Comparison of ENCODE assay signal across 8 cellular contexts in genomic region chr22:38455063-38455529, GRCh38. TPM values are rescaled to one million over a fixed set of nuclear protein-coding genes. Genes with fewer than 3 reads are reported as not detected.
DNase-seq lines count a peak whose midpoint lies in the region; ATAC-seq and TF ChIP-seq lines count a peak whose summit lies in the region.

KCNJ4 (minus strand) TSS chr22:38455199; CDS start chr22:38428132, 27,067 bp downstream.

- POLR2A ChIA-PET in activated B cell treated with CpG ODN at 0.5 μM for 24 hours (lab: Charles Lee): no interaction called here

- intact Hi-C loops in activated B cell treated with CpG ODN at 0.5 μM for 24 hours (cut with micrococcal nuclease) (no loop called here), Right ventricle myocardium superior (cut with DNase I) (no loop called here), head of caudate nucleus (cut with DNase I) (no loop called here), posterior vena cava (cut with DNase I) (no loop called here)

- peaks cover 19% of the 10 kb centered on the region for H3K4me1 Mint-ChIP-seq in activated B cell treated with CpG ODN at 0.5 μM for 24 hours

- H3K36me3 ChIP-seq in GM06990 (ENCODE audit: control insufficient read depth, insufficient read depth, low read length): no peaks in the 10 kb centered on the region

- TF ChIP-seq CTCF in GM06990 (IDR thresholded peaks at IDR 0.05; ENCODE audit: insufficient read depth, low read length, poor library complexity, severe bottlenecking) (no peak), activated B cell treated with CpG ODN at 0.5 μM for 24 hours (IDR thresholded peaks at IDR 0.05) (no peak), retinal pigment epithelial cell (conservative IDR thresholded peaks at IDR 0.05; ENCODE audit: low read depth, low read length) (no peak), omental fat pad (IDR thresholded peaks at IDR 0.05) (no peak)

- H3K27me3 Mint-ChIP-seq in activated B cell treated with CpG ODN at 0.5 μM for 24 hours: peaks cover 71% of the 10 kb centered on the region

- no peaks in the 10 kb centered on the region for H3K9me3 Mint-ChIP-seq in activated B cell treated with CpG ODN at 0.5 μM for 24 hours

- H3K27me3 ChIP-seq in GM06990 (replicated peaks; ENCODE audit: control insufficient read depth, insufficient read depth, low read length): peaks cover 4% of the 10 kb centered on the region

- H3K36me3 Mint-ChIP-seq in activated B cell treated with CpG ODN at 0.5 μM for 24 hours (ENCODE audit: low read depth): no peaks in the 10 kb centered on the region

- no peak for DNase-seq in GM06990 (ENCODE audit: extremely low read depth, insufficient read length)
- no peak for DNase-seq in activated B cell treated with CpG ODN at 0.5 μM for 24 hours
- DNase-seq in Right ventricle myocardium superior: no peak
- DNase-seq in retinal pigment epithelial cell (ENCODE audit: low read depth): no peak
- DNase-seq in head of caudate nucleus: no peak
- no peak for DNase-seq in omental fat pad (ENCODE audit: low spot score)
- no peak for DNase-seq in NCI-H1694 treated with DMSO at 0.1 percent for 48 hours (lab: John Stamatoyannopoulos, UW)
- DNase-seq in posterior vena cava (ENCODE audit: low spot score): no peak

- ATAC-seq in activated B cell treated with CpG ODN at 0.5 μM for 24 hours (ENCODE audit: low read depth) (no peak), Right ventricle myocardium superior (ENCODE audit: poor library complexity) (no peak), omental fat pad (ENCODE audit: low FRiP score) (no peak)

- peak within 1 kb of the TSS; percentile 86 for H3K4me3 Mint-ChIP-seq in activated B cell treated with CpG ODN at 0.5 μM for 24 hours

- H3K27ac Mint-ChIP-seq in activated B cell treated with CpG ODN at 0.5 μM for 24 hours: no peak within 1 kb of the TSS

- peak within 1 kb of the TSS; percentile 20 for H3K4me3 ChIP-seq in GM06990 (replicated peaks; ENCODE audit: low read depth, low read length)
- H3K4me3 ChIP-seq in retinal pigment epithelial cell (ENCODE audit: low read length): peak within 1 kb of the TSS; percentile 38

- CTCF ChIA-PET in activated B cell treated with CpG ODN at 0.5 μM for 24 hours (lab: Charles Lee): no interaction called here

RNA-seq across cellular contexts. Expression of gene KCNJ4, which starts in this region (rescaled TPM):
- not detected in 2 replicates for total RNA-seq in activated B cell treated with CpG ODN at 0.5 μM for 24 hours
- total RNA-seq in Right ventricle myocardium superior: 16.6 TPM
- under 1 TPM in 2 of 4 donors, not detected in 2; 0.28 to 0.84 TPM for total RNA-seq in omental fat pad
- total RNA-seq in posterior vena cava: not detected
